ENCODE assay signal across 1 cellular context in genomic region chr11:70584786-70585545, GRCh38.
TF ChIP-seq lines count a peak whose summit lies in the region.

No MANE protein-coding gene starts in this region.

TF ChIP-seq in GM23338, 12 proteins besides CTCF, POLR2A, EP300 and RAD21:
- TF ChIP-seq ZNF462 (CRISPR knock-in tag; IDR thresholded peaks at IDR 0.05) (no peak), NANOG (IDR thresholded peaks at IDR 0.05; ENCODE audit: borderline replicate concordance) (no peak), JUNB (IDR thresholded peaks at IDR 0.05; ENCODE audit: unreplicated experiment) (no peak), ZNF114 (CRISPR knock-in tag; IDR thresholded peaks at IDR 0.05) (no peak), REST (IDR thresholded peaks at IDR 0.05; ENCODE audit: unreplicated experiment) (no peak), EZH2 (IDR thresholded peaks at IDR 0.05; ENCODE audit: low read depth, unreplicated experiment) (no peak), EZH2phosphoT487 (IDR thresholded peaks at IDR 0.05; ENCODE audit: unreplicated experiment) (no peak), ETS1 (IDR thresholded peaks at IDR 0.05) (no peak), POLR2AphosphoS5 (IDR thresholded peaks at IDR 0.05; ENCODE audit: low read depth) (no peak), STAT1 (IDR thresholded peaks at IDR 0.05; ENCODE audit: unreplicated experiment) (no peak), CREB1 (CRISPR knock-in tag; IDR thresholded peaks at IDR 0.05; ENCODE audit: low read depth) (no peak), ZNF331 (CRISPR knock-in tag; IDR thresholded peaks at IDR 0.05; ENCODE audit: low read depth) (no peak)
